In genomic region chr22:43090130-43090789, GRCh38 we compare ENCODE assay signal across 8 cellular contexts. TPM values are rescaled to one million over a fixed set of nuclear protein-coding genes. Genes with fewer than 3 reads are reported as not detected.
DNase-seq lines count a peak whose midpoint lies in the region; ATAC-seq, FAIRE-seq and TF ChIP-seq lines count a peak whose summit lies in the region.

No MANE protein-coding gene starts in this region.

- no peak for TF ChIP-seq POLR2A in GM12892 (IDR thresholded peaks at IDR 0.05; ENCODE audit: low read depth, low read length)

- intact Hi-C loops in dendritic cell treated with granulocyte-macrophage colony-stimulating factor and Interleukin-4, amounts not matched to agents 40 ng/mL and 50 ng/mL, for 4 days (cut with micrococcal nuclease) = no loop called here

- no peak overlapping the region for H3K4me3 ChIP-seq in WERI-Rb-1 (ENCODE audit: low read depth, low read length)

- no peaks in the 10 kb centered on the region for H3K27me3 ChIP-seq in WERI-Rb-1 (ENCODE audit: insufficient read depth, low read depth, severe bottlenecking)

- no peaks in the 10 kb centered on the region for H3K36me3 ChIP-seq in WERI-Rb-1

- H3K4me1 Mint-ChIP-seq in dendritic cell treated with granulocyte-macrophage colony-stimulating factor and Interleukin-4, amounts not matched to agents 40 ng/mL and 50 ng/mL, for 4 days (ENCODE audit: low read depth) = peaks cover 38% of the 10 kb centered on the region
- peaks cover 16% of the 10 kb centered on the region for H3K4me1 Mint-ChIP-seq in memory B cell
- H3K4me1 Mint-ChIP-seq in stimulated activated naive CD8-positive, alpha-beta T cell treated with anti-CD3 and anti-CD28 coated beads, Interleukin-15, Interleukin-2, amounts not matched to agents 100 ng/mL and 50 ng/mL, for 24 hours (ENCODE audit: low read depth) = peaks cover 23% of the 10 kb centered on the region

- FAIRE-seq in GM12892 (lab: Jason Lieb, UNC) = peak; percentile 91

- peaks cover 5% of the 10 kb centered on the region for H3K36me3 Mint-ChIP-seq in dendritic cell treated with granulocyte-macrophage colony-stimulating factor and Interleukin-4, amounts not matched to agents 40 ng/mL and 50 ng/mL, for 4 days (ENCODE audit: low read depth)
- H3K36me3 Mint-ChIP-seq in memory B cell = no peaks in the 10 kb centered on the region
- H3K36me3 Mint-ChIP-seq in stimulated activated naive CD8-positive, alpha-beta T cell treated with anti-CD3 and anti-CD28 coated beads, Interleukin-15, Interleukin-2, amounts not matched to agents 100 ng/mL and 50 ng/mL, for 24 hours (ENCODE audit: low read depth) = no peaks in the 10 kb centered on the region

- ATAC-seq in memory B cell (ENCODE audit: low read depth) = peak; percentile 42
- no peak for ATAC-seq in HG03196 (IDR thresholded peaks at IDR 0.05; ENCODE audit: unreplicated experiment)

- no peak overlapping the region for H3K4me3 Mint-ChIP-seq in dendritic cell treated with granulocyte-macrophage colony-stimulating factor and Interleukin-4, amounts not matched to agents 40 ng/mL and 50 ng/mL, for 4 days
- peak overlapping the region; percentile 37 for H3K4me3 Mint-ChIP-seq in memory B cell
- H3K4me3 Mint-ChIP-seq in stimulated activated naive CD8-positive, alpha-beta T cell treated with anti-CD3 and anti-CD28 coated beads, Interleukin-15, Interleukin-2, amounts not matched to agents 100 ng/mL and 50 ng/mL, for 24 hours = peak overlapping the region; percentile 89

- peak; percentile 59 for TF ChIP-seq CTCF in WERI-Rb-1 (IDR thresholded peaks at IDR 0.05; ENCODE audit: low read depth, low read length)

- DNase-seq in AG08395 (ENCODE audit: low spot score) = peak; percentile 90
- DNase-seq in GM12892 (ENCODE audit: insufficient read length) = peak; percentile 51
- DNase-seq in NCI-H226 = peak; percentile 76
- peak; percentile 68 for DNase-seq in WERI-Rb-1
- DNase-seq in memory B cell (ENCODE audit: low spot score in 2 of 2) = peak in 1 of 2 donors; percentile 25

- H3K27ac Mint-ChIP-seq in dendritic cell treated with granulocyte-macrophage colony-stimulating factor and Interleukin-4, amounts not matched to agents 40 ng/mL and 50 ng/mL, for 4 days = peak overlapping the region; percentile 89
- no peak overlapping the region for H3K27ac Mint-ChIP-seq in memory B cell
- peak overlapping the region; percentile 63 for H3K27ac Mint-ChIP-seq in stimulated activated naive CD8-positive, alpha-beta T cell treated with anti-CD3 and anti-CD28 coated beads, Interleukin-15, Interleukin-2, amounts not matched to agents 100 ng/mL and 50 ng/mL, for 24 hours

- H3K27me3 Mint-ChIP-seq in dendritic cell treated with granulocyte-macrophage colony-stimulating factor and Interleukin-4, amounts not matched to agents 40 ng/mL and 50 ng/mL, for 4 days = no peaks in the 10 kb centered on the region
- no peaks in the 10 kb centered on the region for H3K27me3 Mint-ChIP-seq in memory B cell
- H3K27me3 Mint-ChIP-seq in stimulated activated naive CD8-positive, alpha-beta T cell treated with anti-CD3 and anti-CD28 coated beads, Interleukin-15, Interleukin-2, amounts not matched to agents 100 ng/mL and 50 ng/mL, for 24 hours = no peaks in the 10 kb centered on the region

- H3K27ac ChIP-seq in WERI-Rb-1 = no peak overlapping the region

- H3K9me3 ChIP-seq in WERI-Rb-1 (ENCODE audit: severe bottlenecking) = no peaks in the 10 kb centered on the region

- peaks cover 2% of the 10 kb centered on the region for H3K9me3 Mint-ChIP-seq in dendritic cell treated with granulocyte-macrophage colony-stimulating factor and Interleukin-4, amounts not matched to agents 40 ng/mL and 50 ng/mL, for 4 days
- H3K9me3 Mint-ChIP-seq in memory B cell = no peaks in the 10 kb centered on the region
- no peaks in the 10 kb centered on the region for H3K9me3 Mint-ChIP-seq in stimulated activated naive CD8-positive, alpha-beta T cell treated with anti-CD3 and anti-CD28 coated beads, Interleukin-15, Interleukin-2, amounts not matched to agents 100 ng/mL and 50 ng/mL, for 24 hours

RNA-seq across cellular contexts. Expression of gene TTLL1, which starts 1.1 kb away (rescaled TPM):
- polyA plus RNA-seq in GM12892 (2012; ENCODE audit: missing spikeins) = 5.1 TPM

RNA-seq across cellular contexts. Expression of gene BIK, which starts 20.3 kb away (rescaled TPM):
- polyA plus RNA-seq in GM12892 (2012; ENCODE audit: missing spikeins) = 2.8 TPM

RNA-seq across cellular contexts. Expression of gene MCAT, which starts 52.9 kb away (rescaled TPM):
- polyA plus RNA-seq in GM12892 (2012; ENCODE audit: missing spikeins) = 7.1 TPM
